9 cellular contexts compared by ENCODE assay signal in the genomic region with DNA sequence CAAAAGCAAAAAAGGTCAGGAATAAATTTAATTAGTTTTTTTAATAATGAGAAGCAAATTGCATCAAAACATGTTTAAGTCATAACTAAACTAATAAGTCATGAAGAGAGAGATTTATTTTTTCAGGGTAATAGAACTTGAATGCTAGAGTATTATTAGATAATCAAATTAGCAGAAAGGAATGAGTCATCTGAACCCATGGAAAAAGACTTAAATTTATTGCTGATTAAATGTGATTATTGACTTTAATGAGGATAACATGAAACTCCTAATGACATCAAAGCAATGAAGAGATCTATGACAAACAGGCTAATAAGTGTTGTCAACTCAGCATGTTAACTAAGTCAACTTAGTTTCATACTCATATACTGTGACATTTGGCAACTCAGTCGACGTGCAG.
"Had no signal": no experiment of that assay in that cellular context is flagged by ENCODE, and none has a peak within 500 bp of the region (broad histone marks: within the 10 kb centered on the region; RNA-seq: fewer than 3 reads in every experiment).

No MANE protein-coding gene starts in this region.

- FAIRE-seq: H1, HTR-8/SVneo, K562 had no signal

- H3K36me3 ChIP-seq: HAP-1 had no signal

- H3K9me3 ChIP-seq: HAP-1 had no signal

- DNase-seq: H7, HFFc6, IMR-90 had no signal

- H3K4me3 ChIP-seq: GM23338, HAP-1, K562 had no signal

- ATAC-seq: GM23338, HCT116, K562 had no signal
